2 cellular contexts compared by ENCODE assay signal in the genomic region with DNA sequence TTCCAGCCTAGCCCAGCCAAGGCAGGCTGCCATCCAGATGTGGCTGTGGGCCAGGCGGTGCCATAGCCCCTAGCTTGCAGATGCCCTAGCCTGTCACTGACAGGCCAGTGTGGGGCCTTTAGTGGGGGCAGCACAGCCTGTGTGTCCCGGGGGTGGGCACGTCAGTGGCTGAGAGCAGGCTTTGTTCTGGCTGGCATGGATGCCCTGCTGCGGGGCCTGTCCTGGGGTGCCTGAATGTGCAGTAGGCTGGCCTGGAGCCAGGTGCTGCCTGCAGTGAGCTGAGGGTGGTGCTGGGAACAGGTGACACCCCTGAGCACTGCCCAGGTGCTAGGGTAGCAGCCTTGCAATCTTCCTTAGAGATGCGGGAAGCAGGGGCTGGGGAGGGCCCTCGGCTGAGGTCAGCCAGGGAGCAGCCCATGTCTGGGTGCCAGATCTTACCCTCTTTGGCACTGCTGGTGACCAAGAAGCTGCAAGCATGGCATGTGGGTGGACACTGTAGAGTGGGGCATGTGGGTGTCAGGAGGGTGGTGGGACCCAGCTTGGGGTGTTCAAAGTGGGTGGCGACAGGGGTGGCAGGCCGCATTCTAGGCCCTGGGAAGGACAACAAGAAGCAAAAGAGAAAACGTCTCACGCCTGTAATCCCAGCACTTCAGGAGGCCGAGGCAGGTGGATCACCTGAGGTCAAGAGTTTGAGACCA. TPM values are rescaled to one million over a fixed set of nuclear protein-coding genes. Genes with fewer than 3 reads are reported as not detected.
"Had no signal": no experiment of that assay in that cellular context is flagged by ENCODE, and none has a peak within 500 bp of the region (broad histone marks: within the 10 kb centered on the region; RNA-seq: fewer than 3 reads in every experiment).

No MANE protein-coding gene starts in this region.

RNA-seq across cellular contexts. Expression of a gene that starts 37.6 kb away (rescaled TPM):
- total RNA-seq: HepG2 had no signal
- polyA plus RNA-seq: HepG2, K562 had no signal
